19 cellular contexts compared by ENCODE assay signal in genomic region chr2:3110555-3110954, GRCh38.
DNase-seq lines count a peak whose midpoint lies in the region; ATAC-seq, FAIRE-seq and TF ChIP-seq lines count a peak whose summit lies in the region.
"Had no signal": no experiment of that assay in that cellular context is flagged by ENCODE, and none has a peak within 500 bp of the region (broad histone marks: within the 10 kb centered on the region; RNA-seq: fewer than 3 reads in every experiment).

No MANE protein-coding gene starts in this region.

- CTCF ChIA-PET in activated CD8-positive, alpha-beta T cell treated with anti-CD3 and anti-CD28 coated beads, Interleukin-2, amount 10 ng/mL, durations not matched to agents 7 days and 5 days (lab: Charles Lee) = no interaction called here
- CTCF ChIA-PET in activated CD8-positive, alpha-beta T cell treated with anti-CD3 and anti-CD28 coated beads for 36 hours (lab: Charles Lee) = no interaction called here
- CTCF ChIA-PET in HEK293T (lab: Yijun Ruan, JAX) = no interaction called here

- intact Hi-C loops in activated CD8-positive, alpha-beta T cell treated with anti-CD3 and anti-CD28 coated beads for 36 hours (cut with micrococcal nuclease) = no loop called here

- no peak overlapping the region for H4K8ac ChIP-seq in trophoblast cell (ENCODE audit: low read depth, low read length)

- no CpG with 5 or more reads among the region's 3 CpGs for WGBS in trophoblast cell (ENCODE audit: extremely low coverage, insufficient coverage, insufficient read length)

- H2BK12ac ChIP-seq in trophoblast cell (ENCODE audit: low read length) = no peak overlapping the region

- H3K9me3 ChIP-seq in trophoblast cell (ENCODE audit: insufficient read depth, low read depth, low read length) = peaks cover 8% of the 10 kb centered on the region

- no peak overlapping the region for H3K4me3 ChIP-seq in coronary artery
- peak overlapping the region; percentile 29 for H3K4me3 ChIP-seq in trophoblast cell (ENCODE audit: low read depth, low read length)
- H3K4me3 ChIP-seq: GM23338 had no signal

- H2BK5ac ChIP-seq in trophoblast cell (ENCODE audit: low read depth, low read length, poor library complexity) = no peak overlapping the region

- no peak overlapping the region for H4K12ac ChIP-seq in trophoblast cell (ENCODE audit: low read depth, low read length)

- no peak for TF ChIP-seq CTCF in activated CD8-positive, alpha-beta T cell treated with anti-CD3 and anti-CD28 coated beads for 36 hours (IDR thresholded peaks at IDR 0.05)
- no peak for TF ChIP-seq CTCF in coronary artery (IDR thresholded peaks at IDR 0.05)

- no peak overlapping the region for H3K4me2 ChIP-seq in trophoblast cell (ENCODE audit: low read length)
- H3K4me2 ChIP-seq: GM23338 had no signal

- no peak overlapping the region for H2AK5ac ChIP-seq in trophoblast cell (ENCODE audit: low read length)

- no peak for TF ChIP-seq POLR2A in H54 (IDR thresholded peaks at IDR 0.05; ENCODE audit: low read depth, low read length)

- no peak overlapping the region for H3K4ac ChIP-seq in trophoblast cell (ENCODE audit: low read depth, low read length)

- POLR2A ChIA-PET in activated CD8-positive, alpha-beta T cell treated with anti-CD3 and anti-CD28 coated beads, Interleukin-2, amount 10 ng/mL, durations not matched to agents 7 days and 5 days (lab: Charles Lee) = no interaction called here
- POLR2A ChIA-PET in activated CD8-positive, alpha-beta T cell treated with anti-CD3 and anti-CD28 coated beads for 36 hours (lab: Charles Lee) = no interaction called here
- POLR2A ChIA-PET in HEK293T (lab: Yijun Ruan, JAX) = no interaction called here

- H3K36me3 Mint-ChIP-seq in activated CD8-positive, alpha-beta T cell treated with anti-CD3 and anti-CD28 coated beads, Interleukin-2, amount 10 ng/mL, durations not matched to agents 7 days and 5 days (ENCODE audit: low read depth) = no peaks in the 10 kb centered on the region
- H3K36me3 Mint-ChIP-seq in activated CD8-positive, alpha-beta T cell treated with anti-CD3 and anti-CD28 coated beads for 36 hours (ENCODE audit: low read depth) = no peaks in the 10 kb centered on the region
- H3K36me3 Mint-ChIP-seq: CD14-positive monocyte; CD8-positive, alpha-beta T cell had no signal

- H3K4me3 Mint-ChIP-seq in activated CD8-positive, alpha-beta T cell treated with anti-CD3 and anti-CD28 coated beads, Interleukin-2, amount 10 ng/mL, durations not matched to agents 7 days and 5 days = no peak overlapping the region
- H3K4me3 Mint-ChIP-seq in activated CD8-positive, alpha-beta T cell treated with anti-CD3 and anti-CD28 coated beads for 36 hours = no peak overlapping the region
- H3K4me3 Mint-ChIP-seq: CD14-positive monocyte; CD8-positive, alpha-beta T cell; GM23338 had no signal

- no peak overlapping the region for H4K91ac ChIP-seq in trophoblast cell (ENCODE audit: low read depth, low read length)

- H3K79me1 ChIP-seq in trophoblast cell (ENCODE audit: low read length) = no peaks in the 10 kb centered on the region

- H3K79me2 ChIP-seq in trophoblast cell (ENCODE audit: control insufficient read depth, insufficient read depth, low read length, poor library complexity) = no peaks in the 10 kb centered on the region

- no peak for FAIRE-seq in H54 (lab: Jason Lieb, UNC)
- FAIRE-seq: D721Med, G401.6 had no signal

- H3K36me3 ChIP-seq in trophoblast cell (ENCODE audit: control insufficient read depth in 1 of 2, insufficient read depth in 2 of 2, low read length in 2 of 2) = no peaks in the 10 kb centered on the region

- H3K14ac ChIP-seq in trophoblast cell (ENCODE audit: low read length) = no peak overlapping the region

- H3K27ac Mint-ChIP-seq in activated CD8-positive, alpha-beta T cell treated with anti-CD3 and anti-CD28 coated beads, Interleukin-2, amount 10 ng/mL, durations not matched to agents 7 days and 5 days = peak overlapping the region; percentile 30
- H3K27ac Mint-ChIP-seq in activated CD8-positive, alpha-beta T cell treated with anti-CD3 and anti-CD28 coated beads for 36 hours = no peak overlapping the region
- H3K27ac Mint-ChIP-seq: CD14-positive monocyte; CD8-positive, alpha-beta T cell; GM23338 had no signal

- no peaks in the 10 kb centered on the region for H3K27me3 ChIP-seq in trophoblast cell (ENCODE audit: insufficient read depth, low read length)

- no peaks in the 10 kb centered on the region for H3K27me3 Mint-ChIP-seq in activated CD8-positive, alpha-beta T cell treated with anti-CD3 and anti-CD28 coated beads, Interleukin-2, amount 10 ng/mL, durations not matched to agents 7 days and 5 days (ENCODE audit: low read depth)
- H3K27me3 Mint-ChIP-seq in activated CD8-positive, alpha-beta T cell treated with anti-CD3 and anti-CD28 coated beads for 36 hours = no peaks in the 10 kb centered on the region

- H3K18ac ChIP-seq in trophoblast cell (ENCODE audit: low read length) = no peak overlapping the region

- no peak overlapping the region for H3K9ac ChIP-seq in trophoblast cell (ENCODE audit: low read length)

- H3K9me3 Mint-ChIP-seq in activated CD8-positive, alpha-beta T cell treated with anti-CD3 and anti-CD28 coated beads, Interleukin-2, amount 10 ng/mL, durations not matched to agents 7 days and 5 days (ENCODE audit: insufficient read depth) = no peaks in the 10 kb centered on the region
- peaks cover 8% of the 10 kb centered on the region for H3K9me3 Mint-ChIP-seq in activated CD8-positive, alpha-beta T cell treated with anti-CD3 and anti-CD28 coated beads for 36 hours
- H3K9me3 Mint-ChIP-seq: CD8-positive, alpha-beta T cell had no signal

- H3K4me1 ChIP-seq in trophoblast cell (ENCODE audit: control insufficient read depth in 1 of 2, insufficient read depth in 2 of 2, low read length in 2 of 2) = peaks cover 0 to 4% of the 10 kb centered on the region in 2 experiments

- H3K23ac ChIP-seq in trophoblast cell (ENCODE audit: low read length) = no peak overlapping the region

- ATAC-seq in activated CD8-positive, alpha-beta T cell treated with anti-CD3 and anti-CD28 coated beads, Interleukin-2, amount 10 ng/mL, durations not matched to agents 7 days and 5 days = no peak
- ATAC-seq in activated CD8-positive, alpha-beta T cell treated with anti-CD3 and anti-CD28 coated beads for 36 hours = no peak
- ATAC-seq in HG02763 (IDR thresholded peaks at IDR 0.05; ENCODE audit: unreplicated experiment) = no peak
- ATAC-seq: CD8-positive, alpha-beta T cell; GM23338; HCT116 had no signal

- DNase-seq in activated CD8-positive, alpha-beta T cell treated with anti-CD3 and anti-CD28 coated beads, Interleukin-2, amount 10 ng/mL, durations not matched to agents 7 days and 5 days = no peak
- DNase-seq in activated CD8-positive, alpha-beta T cell treated with anti-CD3 and anti-CD28 coated beads for 36 hours = no peak
- DNase-seq in HEK293T (ENCODE audit: extremely low spot score) = no peak
- DNase-seq in coronary artery (ENCODE audit: low spot score) = peak; percentile 40
- no peak for DNase-seq in trophoblast cell
- DNase-seq in H54 (ENCODE audit: insufficient read length, low spot score) = no peak
- DNase-seq in mucosa of gallbladder (ENCODE audit: low spot score) = no peak
- DNase-seq: CD8-positive, alpha-beta T cell; COR-L47; DMS153; DMS79 treated with DMSO at 0.1 percent for 48 hours; EL had no signal

- no peak overlapping the region for H2BK120ac ChIP-seq in trophoblast cell (ENCODE audit: insufficient read depth, low read length, poor library complexity)

- H3K27ac ChIP-seq in coronary artery (no peak overlapping the region), trophoblast cell (ENCODE audit: low read depth, low read length) (no peak overlapping the region)
- H3K27ac ChIP-seq: 22Rv1 had no signal

- no peak overlapping the region for H2AFZ ChIP-seq in trophoblast cell (ENCODE audit: insufficient read depth, low read length, poor library complexity)
- H2AFZ ChIP-seq: GM23338 had no signal

- H3K4me1 Mint-ChIP-seq in activated CD8-positive, alpha-beta T cell treated with anti-CD3 and anti-CD28 coated beads, Interleukin-2, amount 10 ng/mL, durations not matched to agents 7 days and 5 days (ENCODE audit: low read depth) = no peaks in the 10 kb centered on the region
- no peaks in the 10 kb centered on the region for H3K4me1 Mint-ChIP-seq in activated CD8-positive, alpha-beta T cell treated with anti-CD3 and anti-CD28 coated beads for 36 hours (ENCODE audit: low read depth)
- H3K4me1 Mint-ChIP-seq: CD14-positive monocyte had no signal

TF ChIP-seq in HEK293T, 16 proteins besides CTCF, POLR2A, EP300 and RAD21:
- TF ChIP-seq HDGF (IDR thresholded peaks at IDR 0.05; ENCODE audit: borderline replicate concordance) = no peak
- 0 out of 2 replicates have a peak, but pooled peaks have one; percentile 19 for TF ChIP-seq SP1 (IDR thresholded peaks at IDR 0.05)
TF ChIP-seq in HEK293T: peak in this region for 1.
